15 cellular contexts compared by ENCODE assay signal in genomic region chr11:92765418-92765817, GRCh38.
DNase-seq lines count a peak whose midpoint lies in the region; ATAC-seq and TF ChIP-seq lines count a peak whose summit lies in the region.
"Had no signal": no experiment of that assay in that cellular context is flagged by ENCODE, and none has a peak within 500 bp of the region (broad histone marks: within the 10 kb centered on the region; RNA-seq: fewer than 3 reads in every experiment).

No MANE protein-coding gene starts in this region.

- no peaks in the 10 kb centered on the region for H3K9me2 ChIP-seq in PC-3 (replicated peaks; ENCODE audit: low read length)

- H3K9me3 Mint-ChIP-seq in activated naive CD8-positive, alpha-beta T cell treated with anti-CD3 and anti-CD28 coated beads, Interleukin-2, amount 10 ng/mL, durations not matched to agents 7 days and 5 days: no peaks in the 10 kb centered on the region
- no peaks in the 10 kb centered on the region for H3K9me3 Mint-ChIP-seq in activated naive CD8-positive, alpha-beta T cell treated with anti-CD3 and anti-CD28 coated beads, Interleukin-2, amount 50 U/mL, for 24 hours
- H3K9me3 Mint-ChIP-seq in glutamatergic neuron (ENCODE audit: unreplicated experiment): no peaks in the 10 kb centered on the region

- no peak overlapping the region for H3K27ac Mint-ChIP-seq in activated naive CD8-positive, alpha-beta T cell treated with anti-CD3 and anti-CD28 coated beads, Interleukin-2, amount 10 ng/mL, durations not matched to agents 7 days and 5 days
- H3K27ac Mint-ChIP-seq in activated naive CD8-positive, alpha-beta T cell treated with anti-CD3 and anti-CD28 coated beads, Interleukin-2, amount 50 U/mL, for 24 hours: no peak overlapping the region
- peak overlapping the region; percentile 24 for H3K27ac Mint-ChIP-seq in glutamatergic neuron (ENCODE audit: unreplicated experiment)
- H3K27ac Mint-ChIP-seq: CD4-positive, CD25-positive, alpha-beta regulatory T cell had no signal

- peaks cover 25% of the 10 kb centered on the region for H3K27me3 ChIP-seq in PC-3 (ENCODE audit: low read length)
- H3K27me3 ChIP-seq: SJCRH30 had no signal

- H3K4me1 ChIP-seq in PC-3 (ENCODE audit: insufficient read depth, low read length): no peaks in the 10 kb centered on the region
- H3K4me1 ChIP-seq: HAP-1, SJCRH30 had no signal

- intact Hi-C loops in PC-3 (cut with micrococcal nuclease): no loop called here

- no peak overlapping the region for H3K27ac ChIP-seq in PC-3 (ENCODE audit: low read length)
- H3K27ac ChIP-seq: SJCRH30 had no signal

- peaks cover 10% of the 10 kb centered on the region; the same call in 1 of the 2 replicates for H3K9me3 ChIP-seq in PC-3 (ENCODE audit: low read length)
- H3K9me3 ChIP-seq: HAP-1, SJCRH30 had no signal

- peak overlapping the region; percentile 30; the same call in 1 of the 2 replicates for H3K4me2 ChIP-seq in PC-3 (ENCODE audit: low read length)

- CTCF ChIA-PET in PC-3 (lab: Charles Lee): no interaction called here

- H3K4me3 ChIP-seq in PC-3 (ENCODE audit: low read length): peak overlapping the region; percentile 45
- H3K4me3 ChIP-seq: GM12878, HAP-1, SJCRH30 had no signal

- no peak overlapping the region for H2AFZ ChIP-seq in PC-3 (ENCODE audit: low read length)

- TF ChIP-seq CTCF in PC-3 (conservative IDR thresholded peaks at IDR 0.05; ENCODE audit: low read depth, low read length) (no peak), glutamatergic neuron (IDR thresholded peaks at IDR 0.05; ENCODE audit: partially characterized antibody, unreplicated experiment) (no peak)

- POLR2A ChIA-PET in activated naive CD8-positive, alpha-beta T cell treated with anti-CD3 and anti-CD28 coated beads, Interleukin-2, amount 10 ng/mL, durations not matched to agents 7 days and 5 days (lab: Charles Lee): no interaction called here
- POLR2A ChIA-PET in PC-3 (lab: Charles Lee; ENCODE audit: unreplicated experiment): no interaction called here

- ATAC-seq in activated naive CD8-positive, alpha-beta T cell treated with anti-CD3 and anti-CD28 coated beads, Interleukin-2, amount 10 ng/mL, durations not matched to agents 7 days and 5 days (ENCODE audit: low read depth): no peak
- ATAC-seq in activated naive CD8-positive, alpha-beta T cell treated with anti-CD3 and anti-CD28 coated beads, Interleukin-2, amount 50 U/mL, for 24 hours: no peak
- ATAC-seq in PC-3: no peak
- ATAC-seq: GM12878 had no signal

- peak overlapping the region; percentile 17 for H3K4me3 Mint-ChIP-seq in activated naive CD8-positive, alpha-beta T cell treated with anti-CD3 and anti-CD28 coated beads, Interleukin-2, amount 10 ng/mL, durations not matched to agents 7 days and 5 days
- H3K4me3 Mint-ChIP-seq in activated naive CD8-positive, alpha-beta T cell treated with anti-CD3 and anti-CD28 coated beads, Interleukin-2, amount 50 U/mL, for 24 hours: no peak overlapping the region
- H3K4me3 Mint-ChIP-seq in glutamatergic neuron (ENCODE audit: unreplicated experiment): no peak overlapping the region

- H3K36me3 ChIP-seq in PC-3 (ENCODE audit: low read depth, low read length): no peaks in the 10 kb centered on the region
- H3K36me3 ChIP-seq: HAP-1, SJCRH30 had no signal

- no peaks in the 10 kb centered on the region for H3K36me3 Mint-ChIP-seq in activated naive CD8-positive, alpha-beta T cell treated with anti-CD3 and anti-CD28 coated beads, Interleukin-2, amount 10 ng/mL, durations not matched to agents 7 days and 5 days
- no peaks in the 10 kb centered on the region for H3K36me3 Mint-ChIP-seq in activated naive CD8-positive, alpha-beta T cell treated with anti-CD3 and anti-CD28 coated beads, Interleukin-2, amount 50 U/mL, for 24 hours (ENCODE audit: low read depth)
- H3K36me3 Mint-ChIP-seq in glutamatergic neuron (ENCODE audit: unreplicated experiment): no peaks in the 10 kb centered on the region
- H3K36me3 Mint-ChIP-seq: CD4-positive, CD25-positive, alpha-beta regulatory T cell had no signal

- H3K79me2 ChIP-seq in PC-3 (ENCODE audit: low read length): no peaks in the 10 kb centered on the region

- H3K9ac ChIP-seq in PC-3 (ENCODE audit: low read length): no peak overlapping the region

- H3K4me1 Mint-ChIP-seq in activated naive CD8-positive, alpha-beta T cell treated with anti-CD3 and anti-CD28 coated beads, Interleukin-2, amount 10 ng/mL, durations not matched to agents 7 days and 5 days: peaks cover 4% of the 10 kb centered on the region
- H3K4me1 Mint-ChIP-seq in activated naive CD8-positive, alpha-beta T cell treated with anti-CD3 and anti-CD28 coated beads, Interleukin-2, amount 50 U/mL, for 24 hours: peaks cover 9% of the 10 kb centered on the region
- H3K4me1 Mint-ChIP-seq in glutamatergic neuron (ENCODE audit: low read depth, unreplicated experiment): peaks cover 23% of the 10 kb centered on the region

- H4K20me1 ChIP-seq in PC-3 (ENCODE audit: low read length): no peaks in the 10 kb centered on the region

- no peak for DNase-seq in activated naive CD8-positive, alpha-beta T cell treated with anti-CD3 and anti-CD28 coated beads, Interleukin-2, amount 10 ng/mL, durations not matched to agents 7 days and 5 days
- no peak for DNase-seq in activated naive CD8-positive, alpha-beta T cell treated with anti-CD3 and anti-CD28 coated beads, Interleukin-2, amount 50 U/mL, for 24 hours
- no peak for DNase-seq in PC-3
- DNase-seq in glutamatergic neuron: no peak
- DNase-seq in superior temporal gyrus (ENCODE audit: extremely low spot score): peak; percentile 38
- no peak for DNase-seq in middle frontal gyrus (ENCODE audit: extremely low spot score, low spot score)
- DNase-seq in NK-92 (lab: John Stamatoyannopoulos, UW; ENCODE audit: unreplicated experiment): no peak
- no peak for DNase-seq in AG08395 (ENCODE audit: low spot score)
- DNase-seq: Calu3; CD4-positive, CD25-positive, alpha-beta regulatory T cell; NCI-H1436 treated with DMSO at 0.1 percent for 48 hours; NCI-H2081 treated with DMSO at 0.1 percent for 48 hours; SJCRH30 had no signal

- no TSS peak for BruUV-seq in PC-3 (replicated peaks; lab: Mats Ljungman, UMichigan)

- peaks cover 9% of the 10 kb centered on the region for H3K27me3 Mint-ChIP-seq in activated naive CD8-positive, alpha-beta T cell treated with anti-CD3 and anti-CD28 coated beads, Interleukin-2, amount 10 ng/mL, durations not matched to agents 7 days and 5 days
- peaks cover 14% of the 10 kb centered on the region for H3K27me3 Mint-ChIP-seq in activated naive CD8-positive, alpha-beta T cell treated with anti-CD3 and anti-CD28 coated beads, Interleukin-2, amount 50 U/mL, for 24 hours
- no peaks in the 10 kb centered on the region for H3K27me3 Mint-ChIP-seq in glutamatergic neuron (ENCODE audit: unreplicated experiment)

- no peaks in the 10 kb centered on the region for H3F3A ChIP-seq in PC-3 (ENCODE audit: low read length, unreplicated experiment)
